ENCODE assay signal across 17 cellular contexts in genomic region chr5:133821311-133821741, GRCh38.
DNase-seq lines count a peak whose midpoint lies in the region; ATAC-seq and TF ChIP-seq lines count a peak whose summit lies in the region.
"Had no signal": no experiment of that assay in that cellular context is flagged by ENCODE, and none has a peak within 500 bp of the region (broad histone marks: within the 10 kb centered on the region; RNA-seq: fewer than 3 reads in every experiment).

No MANE protein-coding gene starts in this region.

- peak overlapping the region in 2 of 8 donors; percentile 19 to 33 for H3K4me3 Mint-ChIP-seq in naive B cell
- H3K4me3 Mint-ChIP-seq: neural progenitor cell had no signal

- peak; percentile 61 for DNase-seq in GM10248 (ENCODE audit: extremely low spot score)
- no peak for DNase-seq in Karpas-422
- DNase-seq in right atrium auricular region (ENCODE audit: low spot score) = no peak
- no peak for DNase-seq in naive B cell
- no peak for DNase-seq in stimulated activated CD4-positive, alpha-beta T cell treated with anti-CD3 and anti-CD28 coated beads, Interleukin-4, amount 100 ng/mL, for 24 hours
- no peak for DNase-seq in activated T-cell treated with anti-CD3 and anti-CD28 coated beads, Interleukin-2, amount 50 U/mL, for 1 hour
- DNase-seq: activated CD4-positive, CD25-positive, alpha-beta regulatory T cell; AML-193; cortex of kidney; KG1; kidney glomerular epithelial cell; NCI-H1436; NCI-H446; stimulated activated CD4-positive, alpha-beta T cell treated with anti-CD3 and anti-CD28 coated beads, Interleukin-4, amount 100 ng/mL, for 4 hours had no signal

- peaks cover 10% of the 10 kb centered on the region for H3K4me1 ChIP-seq in Karpas-422 (ENCODE audit: low read length)
- peaks cover 0 to 38% of the 10 kb centered on the region in 2 donors for H3K4me1 ChIP-seq in right atrium auricular region

- POLR2A ChIA-PET in GM10248 (lab: Yijun Ruan, JAX) = no interaction called here

- TF ChIP-seq CTCF in GM10248 (IDR thresholded peaks at IDR 0.05; ENCODE audit: control extremely low read depth, extremely low read depth, low read depth, missing control alignments) (no peak), right atrium auricular region (IDR thresholded peaks at IDR 0.05) (no peak)

- H3K4me2 ChIP-seq in Karpas-422 (ENCODE audit: low read depth, low read length, poor library complexity, severe bottlenecking) = peak overlapping the region; percentile 29
- H3K4me2 ChIP-seq: neural progenitor cell had no signal

- H3K9me2 ChIP-seq in Karpas-422 (replicated peaks; ENCODE audit: insufficient read depth, low read length) = no peaks in the 10 kb centered on the region

- peaks cover 50 to 72% (median 50%) of the 10 kb centered on the region in 3 donors for H3K4me1 Mint-ChIP-seq in naive B cell

- no peaks in the 10 kb centered on the region for H3K79me2 ChIP-seq in Karpas-422 (ENCODE audit: low read length)

- H3K27me3 ChIP-seq in Karpas-422 (ENCODE audit: low read length) (no peaks in the 10 kb centered on the region), right atrium auricular region (no peaks in the 10 kb centered on the region)
- H3K27me3 ChIP-seq: neural progenitor cell had no signal

- CTCF ChIA-PET in GM10248 (lab: Yijun Ruan, JAX) = interaction anchor here (1.0 to 3.4 kb wide), 7 partner anchors 10 to 159 kb away, joined by 3 to 13 read pairs (median 3); no protein-coding TSS in a partner anchor

- H4K20me1 ChIP-seq in Karpas-422 (ENCODE audit: insufficient read depth, low read depth, low read length) = no peaks in the 10 kb centered on the region

- no peaks in the 10 kb centered on the region for H3K9me3 Mint-ChIP-seq in naive B cell
- H3K9me3 Mint-ChIP-seq: neural progenitor cell had no signal

- H3K4me3 ChIP-seq in Karpas-422 (ENCODE audit: low read length) (no peak overlapping the region), right atrium auricular region (no peak overlapping the region)
- H3K4me3 ChIP-seq: neural progenitor cell had no signal

- no peaks in the 10 kb centered on the region for H3K9me3 ChIP-seq in Karpas-422 (ENCODE audit: low read length)
- H3K9me3 ChIP-seq in right atrium auricular region = no peaks in the 10 kb centered on the region

- peaks cover 0 to 12% (median 5%) of the 10 kb centered on the region in 3 donors for H3K27me3 Mint-ChIP-seq in naive B cell

- H3K9ac ChIP-seq in Karpas-422 (ENCODE audit: low read length) = no peak overlapping the region
- H3K9ac ChIP-seq: neural progenitor cell had no signal

- H3K36me3 Mint-ChIP-seq in naive B cell = no peaks in the 10 kb centered on the region
- H3K36me3 Mint-ChIP-seq: neural progenitor cell had no signal

- H3K36me3 ChIP-seq in Karpas-422 (ENCODE audit: insufficient read depth, low read length) (no peaks in the 10 kb centered on the region), right atrium auricular region (no peaks in the 10 kb centered on the region)
- H3K36me3 ChIP-seq: neural progenitor cell had no signal

- ATAC-seq in naive B cell (ENCODE audit: low read depth in 2 of 2) (no peak), GM21360 (IDR thresholded peaks at IDR 0.05; ENCODE audit: unreplicated experiment) (no peak), GM21737 (IDR thresholded peaks at IDR 0.05; ENCODE audit: unreplicated experiment) (no peak)

- H3K27ac Mint-ChIP-seq in naive B cell = peak overlapping the region in 5 of 6 donors; percentile 9 to 72 (median 35)
- H3K27ac Mint-ChIP-seq: neural progenitor cell had no signal

- no peak overlapping the region for H2AFZ ChIP-seq in Karpas-422 (ENCODE audit: low read length)
- H2AFZ ChIP-seq: neural progenitor cell had no signal

- H3K27ac ChIP-seq in Karpas-422 (ENCODE audit: low read length) = no peak overlapping the region
- H3K27ac ChIP-seq in right atrium auricular region = peak overlapping the region; percentile 40 to 58
- H3K27ac ChIP-seq: neural progenitor cell had no signal
